ENCODE assay signal across 8 cellular contexts in genomic region chr10:47261121-47261520, GRCh38. TPM values are rescaled to one million over a fixed set of nuclear protein-coding genes. Genes with fewer than 3 reads are reported as not detected.
DNase-seq lines count a peak whose midpoint lies in the region; ATAC-seq and TF ChIP-seq lines count a peak whose summit lies in the region.

No MANE protein-coding gene starts in this region.

- H2AFZ ChIP-seq in osteoblast (ENCODE audit: low read length), result no peak overlapping the region

- no peak overlapping the region for H3K4me2 ChIP-seq in osteoblast (ENCODE audit: insufficient read depth, low read length)

- TF ChIP-seq POLR2A in right lobe of liver (IDR thresholded peaks at IDR 0.05), result no peak

- peak in 9 of 10 experiments; percentile 18 to 46 (median 30) for DNase-seq in CD4-positive, alpha-beta T cell
- DNase-seq in GM20000 (ENCODE audit: low spot score) (peak; percentile 61), OCI-M1 (lab: John Stamatoyannopoulos, UW) (no peak), upper lobe of right lung (no peak), right lobe of liver (no peak), osteoblast (ENCODE audit: insufficient read length, low spot score, missing footprints) (no peak)
- peak; percentile 71 for DNase-seq in activated naive CD4-positive, alpha-beta T cell treated with anti-CD3 and anti-CD28 coated beads for 36 hours

- H3K9me3 Mint-ChIP-seq in CD4-positive, alpha-beta T cell, result no peaks in the 10 kb centered on the region
- H3K9me3 Mint-ChIP-seq in activated naive CD4-positive, alpha-beta T cell treated with anti-CD3 and anti-CD28 coated beads for 36 hours, result peaks cover 4% of the 10 kb centered on the region

- no peaks in the 10 kb centered on the region for H3K27me3 Mint-ChIP-seq in CD4-positive, alpha-beta T cell
- H3K27me3 Mint-ChIP-seq in activated naive CD4-positive, alpha-beta T cell treated with anti-CD3 and anti-CD28 coated beads for 36 hours (ENCODE audit: low read depth), result no peaks in the 10 kb centered on the region

- H3K4me1 ChIP-seq in upper lobe of right lung (no peaks in the 10 kb centered on the region), right lobe of liver (no peaks in the 10 kb centered on the region), osteoblast (ENCODE audit: insufficient read depth, low read length) (peaks cover 10% of the 10 kb centered on the region)

- H4K20me1 ChIP-seq in osteoblast (ENCODE audit: insufficient read depth, low read length), result no peaks in the 10 kb centered on the region

- no peaks in the 10 kb centered on the region for H3K27me3 ChIP-seq in CD4-positive, alpha-beta T cell (ENCODE audit: control insufficient read depth, insufficient read depth, low read length)
- H3K27me3 ChIP-seq in upper lobe of right lung (peaks cover 3% of the 10 kb centered on the region), right lobe of liver (no peaks in the 10 kb centered on the region), osteoblast (ENCODE audit: insufficient read depth, low read length) (peaks cover 18% of the 10 kb centered on the region)

- no peaks in the 10 kb centered on the region for H3K36me3 Mint-ChIP-seq in CD4-positive, alpha-beta T cell (ENCODE audit: low read depth)
- H3K36me3 Mint-ChIP-seq in activated naive CD4-positive, alpha-beta T cell treated with anti-CD3 and anti-CD28 coated beads for 36 hours (ENCODE audit: low read depth), result peaks cover 9% of the 10 kb centered on the region

- no peak overlapping the region for H3K4me3 ChIP-seq in upper lobe of right lung
- no peak overlapping the region for H3K4me3 ChIP-seq in right lobe of liver
- H3K4me3 ChIP-seq in osteoblast (ENCODE audit: insufficient read depth, low read length), result no peak overlapping the region

- H3K9me3 ChIP-seq in CD4-positive, alpha-beta T cell (ENCODE audit: control insufficient read depth, low read length), result no peaks in the 10 kb centered on the region
- H3K9me3 ChIP-seq in upper lobe of right lung (no peaks in the 10 kb centered on the region), right lobe of liver (no peaks in the 10 kb centered on the region), osteoblast (ENCODE audit: low read depth, low read length) (no peaks in the 10 kb centered on the region)

- peak overlapping the region; percentile 93 for H3K27ac Mint-ChIP-seq in CD4-positive, alpha-beta T cell
- peak overlapping the region; percentile 98 for H3K27ac Mint-ChIP-seq in activated naive CD4-positive, alpha-beta T cell treated with anti-CD3 and anti-CD28 coated beads for 36 hours

- peak overlapping the region; percentile 11 for H3K4me3 Mint-ChIP-seq in CD4-positive, alpha-beta T cell
- H3K4me3 Mint-ChIP-seq in activated naive CD4-positive, alpha-beta T cell treated with anti-CD3 and anti-CD28 coated beads for 36 hours, result peak overlapping the region; percentile 41

- 80% methylated on average over 1 of the region's 1 CpG for WGBS in right lobe of liver (ENCODE audit: insufficient coverage, low coverage, low lambda C conversion rate, missing lambda C conversion rate)

- intact Hi-C loops in CD4-positive, alpha-beta T cell (cut with DNase I, micrococcal nuclease), result loop anchor here in 1 of 2 experiments (1.0 kb wide), 1 partner anchor 51 kb away; no protein-coding TSS in a partner anchor
- intact Hi-C loops in activated naive CD4-positive, alpha-beta T cell treated with anti-CD3 and anti-CD28 coated beads for 36 hours (cut with micrococcal nuclease), result loop anchor here (1.0 to 2.0 kb wide), 3 partner anchors 9 to 214 kb away; no protein-coding TSS in a partner anchor
- intact Hi-C loops in upper lobe of right lung (cut with DNase I), result no loop called here
- intact Hi-C loops in right lobe of liver (cut with DNase I), result no loop called here

- CTCF ChIA-PET in CD4-positive, alpha-beta T cell (lab: Charles Lee), result interaction anchor here (1.6 kb wide), 1 partner anchor 51 kb away, joined by 7 read pairs; no protein-coding TSS in a partner anchor
- CTCF ChIA-PET in activated naive CD4-positive, alpha-beta T cell treated with anti-CD3 and anti-CD28 coated beads for 36 hours (lab: Charles Lee), result interaction anchor here (1.1 to 2.8 kb wide), 9 partner anchors 8 to 213 kb away, joined by 3 to 11 read pairs (median 4); no protein-coding TSS in a partner anchor

- no peak for TF ChIP-seq CTCF in CD4-positive, alpha-beta T cell (IDR thresholded peaks at IDR 0.05)
- TF ChIP-seq CTCF in GM20000 (IDR thresholded peaks at IDR 0.05; ENCODE audit: extremely low read depth, missing control alignments) (no peak), upper lobe of right lung (IDR thresholded peaks at IDR 0.05) (no peak), right lobe of liver (IDR thresholded peaks at IDR 0.05) (no peak), osteoblast (IDR thresholded peaks at IDR 0.05; ENCODE audit: extremely low read depth, low read depth, low read length) (no peak)

- POLR2A ChIA-PET in CD4-positive, alpha-beta T cell (lab: Charles Lee), result interaction anchor here (0.6 to 2.9 kb wide), 13 partner anchors 16 to 139 kb away, joined by 3 to 21 read pairs (median 4); no protein-coding TSS in a partner anchor

- H3K27ac ChIP-seq in CD4-positive, alpha-beta T cell (ENCODE audit: low read depth, low read length), result peak overlapping the region; percentile 44
- H3K27ac ChIP-seq in upper lobe of right lung (no peak overlapping the region), right lobe of liver (no peak overlapping the region), osteoblast (ENCODE audit: low read depth, low read length) (no peak overlapping the region)

- peaks cover 96% of the 10 kb centered on the region for H3K4me1 Mint-ChIP-seq in CD4-positive, alpha-beta T cell (ENCODE audit: low read depth)
- peaks cover 94% of the 10 kb centered on the region for H3K4me1 Mint-ChIP-seq in activated naive CD4-positive, alpha-beta T cell treated with anti-CD3 and anti-CD28 coated beads for 36 hours (ENCODE audit: low read depth)

- H3K36me3 ChIP-seq in upper lobe of right lung (no peaks in the 10 kb centered on the region), right lobe of liver (no peaks in the 10 kb centered on the region), osteoblast (ENCODE audit: insufficient read depth, low read length) (no peaks in the 10 kb centered on the region)

- H3K79me2 ChIP-seq in osteoblast (ENCODE audit: insufficient read depth, low read length), result no peaks in the 10 kb centered on the region

- ATAC-seq in CD4-positive, alpha-beta T cell (ENCODE audit: poor library complexity), result peak; percentile 61
- ATAC-seq in HG03520 (IDR thresholded peaks at IDR 0.05; ENCODE audit: unreplicated experiment), result peak; percentile 95
- no peak for ATAC-seq in upper lobe of right lung
- ATAC-seq in right lobe of liver, result no peak

RNA-seq across cellular contexts. Expression of gene GDF10, which starts 38.9 kb away (rescaled TPM):
- total RNA-seq in CD4-positive, alpha-beta T cell, result under 1 TPM; 0.16 to 0.22 TPM
- under 1 TPM; 0.12 to 0.19 TPM for total RNA-seq in activated naive CD4-positive, alpha-beta T cell treated with anti-CD3 and anti-CD28 coated beads for 36 hours
- total RNA-seq in upper lobe of right lung (16.8 TPM), right lobe of liver (not detected), osteoblast (under 0.01 TPM in 2 replicates)

Comparison
In these comparisons a context has a peak if more than half of its experiments do, and no peak if none do; other contexts are left out.
1. ATAC-seq: peak in CD4-positive, alpha-beta T cell (single experiment) and HG03520 (single experiment); none in upper lobe of right lung (single experiment) and right lobe of liver (0 of 4).
2. DNase-seq: peak in CD4-positive, alpha-beta T cell (9 of 10), GM20000 (single experiment) and activated naive CD4-positive, alpha-beta T cell treated with anti-CD3 and anti-CD28 coated beads for 36 hours (single experiment); none in OCI-M1 (single experiment), upper lobe of right lung (single experiment), right lobe of liver (0 of 3) and osteoblast (single experiment).
3. RNA of gene GDF10, which starts 38.9 kb away (total RNA-seq): 16.8 TPM in upper lobe of right lung (single experiment); 0.16 to 0.22 TPM in CD4-positive, alpha-beta T cell, 0.12 to 0.19 TPM in activated naive CD4-positive, alpha-beta T cell treated with anti-CD3 and anti-CD28 coated beads for 36 hours, not detected in right lobe of liver and under 0.01 TPM in osteoblast; every median in the first group is over 10 times any median in the second.